16 cellular contexts compared by ENCODE assay signal in genomic region chr18:37266290-37266689, GRCh38.
DNase-seq lines count a peak whose midpoint lies in the region; ATAC-seq and TF ChIP-seq lines count a peak whose summit lies in the region.
"Had no signal": no experiment of that assay in that cellular context is flagged by ENCODE, and none has a peak within 500 bp of the region (broad histone marks: within the 10 kb centered on the region; RNA-seq: fewer than 3 reads in every experiment).

No MANE protein-coding gene starts in this region.

- peaks cover 8% of the 10 kb centered on the region; the same call in 1 of the 2 replicates for H3K4me1 ChIP-seq in BE2C
- H3K4me1 ChIP-seq: breast epithelium had no signal

- H3K36me3 ChIP-seq in BE2C (no peaks in the 10 kb centered on the region), H7 (replicated peaks; ENCODE audit: control insufficient read depth, insufficient read depth, low read length) (no peaks in the 10 kb centered on the region)
- H3K36me3 ChIP-seq: BLaER1 treated with 17β-estradiol and CSF1 and Interleukin-3, amounts not matched to agents 10 nM and 100 nM; breast epithelium had no signal

- no peaks in the 10 kb centered on the region for H3K9me3 ChIP-seq in BE2C
- H3K9me3 ChIP-seq: breast epithelium had no signal

- ATAC-seq in HG03378 (IDR thresholded peaks at IDR 0.05; ENCODE audit: unreplicated experiment): no peak
- no peak for ATAC-seq in GM18511 (IDR thresholded peaks at IDR 0.05; ENCODE audit: unreplicated experiment)
- ATAC-seq in GM21515 (IDR thresholded peaks at IDR 0.05; ENCODE audit: unreplicated experiment): no peak
- ATAC-seq: stimulated activated naive B cell treated with anti-CD40 and anti-IgM and Interleukin-4, amounts not matched to agents 10 μg/mL and 1 μg/mL and 100 μg/mL, for 72 hours had no signal

- H3K27me3 ChIP-seq in BE2C (no peaks in the 10 kb centered on the region), H7 (ENCODE audit: control insufficient read depth, insufficient read depth, low read length) (no peaks in the 10 kb centered on the region; the same call in 1 of the 2 replicates)
- H3K27me3 ChIP-seq: BLaER1 treated with 17β-estradiol and CSF1 and Interleukin-3, amounts not matched to agents 10 nM and 100 nM; breast epithelium had no signal

- DNase-seq in BE2C (peak; percentile 18), H7 (peak; percentile 89), RPMI8226 (peak; percentile 39), iPS-NIHi7 (ENCODE audit: extremely low spot score) (peak; percentile 67)
- DNase-seq in activated effector memory CD4-positive, alpha-beta T cell treated with anti-CD3 and anti-CD28 coated beads, Interleukin-2, amount 50 U/mL, for 16 hours: no peak
- DNase-seq: activated CD4-positive, alpha-beta T cell treated with anti-CD3 and anti-CD28 coated beads, Interleukin-2, amount 10 ng/mL, durations not matched to agents 24 days and 14 days; activated effector memory CD4-positive, alpha-beta T cell treated with Interleukin-2 at 50 U/mL for 16 hours; NCI-H1417 treated with DMSO at 0.1 percent for 48 hours; NK-92 treated with Interleukin-12 subunit alpha and Interleukin-12 subunit beta, amount 100 ng/mL, for 24 hours; stimulated activated CD4-positive, alpha-beta T cell treated with anti-CD3 and anti-CD28 coated beads, Interleukin-2, amount 100 ng/mL, for 48 hours; stimulated activated naive B cell treated with anti-CD40 and anti-IgM and Interleukin-4, amounts not matched to agents 10 μg/mL and 1 μg/mL and 100 μg/mL, for 72 hours had no signal

- peak; percentile 28; the same call in 1 of the 2 replicates for TF ChIP-seq CTCF in BE2C (IDR thresholded peaks at IDR 0.05; ENCODE audit: low read depth, low read length)

- no peak overlapping the region for H3K4me3 ChIP-seq in BE2C (ENCODE audit: low read depth, low read length)
- H3K4me3 ChIP-seq in H7 (ENCODE audit: insufficient read depth, low read depth, low read length): no peak overlapping the region
- H3K4me3 ChIP-seq: BLaER1 treated with 17β-estradiol and CSF1 and Interleukin-3, amounts not matched to agents 10 nM and 100 nM; breast epithelium had no signal
